Comparison of ENCODE assay signal across 18 cellular contexts in the genomic region with DNA sequence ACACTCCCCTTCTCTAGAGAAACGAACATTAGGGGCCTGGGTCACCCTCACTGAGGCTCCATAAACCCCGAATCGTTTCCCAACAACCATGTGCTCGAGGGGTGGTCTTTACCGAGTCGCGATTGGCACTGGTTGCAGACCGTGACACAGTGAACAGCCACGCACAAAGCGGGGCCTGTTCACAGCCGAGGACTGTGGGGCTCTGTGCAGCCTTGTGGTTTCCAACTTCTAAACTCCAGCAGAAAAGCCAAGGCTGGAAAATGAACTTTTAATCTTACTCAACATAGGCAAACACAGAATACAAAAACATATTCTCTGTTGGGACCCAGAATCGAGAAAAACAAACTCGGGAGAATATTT. TPM values are rescaled to one million over a fixed set of nuclear protein-coding genes. Genes with fewer than 3 reads are reported as not detected.
DNase-seq lines count a peak whose midpoint lies in the region; ATAC-seq and TF ChIP-seq lines count a peak whose summit lies in the region.
"Had no signal": no experiment of that assay in that cellular context is flagged by ENCODE, and none has a peak within 500 bp of the region (broad histone marks: within the 10 kb centered on the region; RNA-seq: fewer than 3 reads in every experiment).

No MANE protein-coding gene starts in this region.

- H3F3A ChIP-seq in smooth muscle cell (ENCODE audit: low read depth): peaks cover 45% of the 10 kb centered on the region

- H2AFZ ChIP-seq in mesenchymal stem cell (ENCODE audit: low read depth, low read length) (no peak overlapping the region), smooth muscle cell (ENCODE audit: low read depth) (no peak overlapping the region)

- peaks cover 100% of the 10 kb centered on the region for H4K20me1 ChIP-seq in smooth muscle cell (ENCODE audit: low read depth)

- no peak overlapping the region for H3K23ac ChIP-seq in mesenchymal stem cell (ENCODE audit: low read length in 2 of 2)

- H3K9me3 ChIP-seq in endodermal cell (ENCODE audit: control insufficient read depth, low read length) (peaks cover 19% of the 10 kb centered on the region), mesenchymal stem cell (ENCODE audit: control insufficient read depth, low read length) (peaks cover 6% of the 10 kb centered on the region), smooth muscle cell (replicated peaks; ENCODE audit: low read depth) (no peaks in the 10 kb centered on the region)
- H3K9me3 ChIP-seq: thoracic aorta had no signal

- H2BK12ac ChIP-seq in mesenchymal stem cell (ENCODE audit: low read length in 2 of 2): no peak overlapping the region

- TF ChIP-seq CTCF in HFFc6 (IDR thresholded peaks at IDR 0.05) (no peak), endodermal cell (conservative IDR thresholded peaks at IDR 0.05) (no peak), smooth muscle cell (IDR thresholded peaks at IDR 0.05; ENCODE audit: borderline replicate concordance, insufficient read depth, poor library complexity, severe bottlenecking) (no peak)

- H3K27me3 ChIP-seq in endodermal cell (ENCODE audit: control insufficient read depth, insufficient read depth, low read length, poor library complexity, severe bottlenecking) (no peaks in the 10 kb centered on the region), mesenchymal stem cell (ENCODE audit: control insufficient read depth in 1 of 2, insufficient read depth in 1 of 2, low read length in 2 of 2) (no peaks in the 10 kb centered on the region), smooth muscle cell (ENCODE audit: low read depth) (no peaks in the 10 kb centered on the region)

- H3K27ac ChIP-seq in endodermal cell (ENCODE audit: low read depth, low read length) (no peak overlapping the region), mesenchymal stem cell (ENCODE audit: low read length, poor library complexity, severe bottlenecking) (peak overlapping the region; percentile 17), smooth muscle cell (ENCODE audit: low read depth) (peak overlapping the region; percentile 89)
- H3K27ac ChIP-seq: thoracic aorta had no signal

- 95 to 96% methylated on average over 12 to 13 of the region's 13 CpGs for WGBS in endodermal cell (ENCODE audit: insufficient coverage in 1 of 2, insufficient read length in 1 of 2), 2 experiments
- 95% methylated on average over 13 of the region's 13 CpGs for WGBS in mesenchymal stem cell
- 77% methylated on average over 13 of the region's 13 CpGs for WGBS in smooth muscle cell (ENCODE audit: low lambda C conversion rate)

- no peak overlapping the region for H2BK15ac ChIP-seq in mesenchymal stem cell (ENCODE audit: low read depth, poor library complexity, severe bottlenecking)

- peak overlapping the region; percentile 21; the same call in 1 of the 2 replicates for H3K27ac Mint-ChIP-seq in HFFc6
- peak overlapping the region; percentile 84 for H3K27ac Mint-ChIP-seq in endodermal cell
- H3K27ac Mint-ChIP-seq: activated T-cell treated with anti-CD3 and anti-CD28 coated beads, Interleukin-2, amount 50 U/mL, for 72 hours had no signal

- H3K4me1 ChIP-seq in endodermal cell (ENCODE audit: control insufficient read depth, insufficient read depth, low read length) (no peaks in the 10 kb centered on the region), mesenchymal stem cell (ENCODE audit: control insufficient read depth, insufficient read depth, low read depth, low read length) (peaks cover 29% of the 10 kb centered on the region), smooth muscle cell (ENCODE audit: low read depth) (peaks cover 21% of the 10 kb centered on the region)

- no peak overlapping the region for H4K8ac ChIP-seq in mesenchymal stem cell (ENCODE audit: low read length)

- H3K79me2 ChIP-seq in smooth muscle cell (ENCODE audit: low read depth): peaks cover 100% of the 10 kb centered on the region

- H3K4me1 Mint-ChIP-seq in HFFc6 (ENCODE audit: low read depth): peaks cover 83% of the 10 kb centered on the region
- peaks cover 27% of the 10 kb centered on the region for H3K4me1 Mint-ChIP-seq in endodermal cell

- H3K36me3 Mint-ChIP-seq in HFFc6 (ENCODE audit: low read depth) (peaks cover 50% of the 10 kb centered on the region), endodermal cell (ENCODE audit: low read depth) (peaks cover 29% of the 10 kb centered on the region)

- no peak overlapping the region for H2BK5ac ChIP-seq in mesenchymal stem cell (ENCODE audit: low read depth, low read length, poor library complexity, severe bottlenecking)

- no peak overlapping the region for H3K14ac ChIP-seq in mesenchymal stem cell (ENCODE audit: low read length in 2 of 2)

- no peak overlapping the region for H2AK5ac ChIP-seq in mesenchymal stem cell (ENCODE audit: low read length, severe bottlenecking)

- no peak overlapping the region for H4K91ac ChIP-seq in mesenchymal stem cell (ENCODE audit: low read length)

- DNase-seq in HFFc6 (no peak), endodermal cell (no peak), mesenchymal stem cell (no peak), smooth muscle cell (lab: John Stamatoyannopoulos, UW; ENCODE audit: unreplicated experiment) (no peak), NCI-H526 treated with DMSO at 0.1 percent for 48 hours (lab: John Stamatoyannopoulos, UW) (no peak), T1000 (lab: John Stamatoyannopoulos, UW) (no peak), NOMO-1 (lab: John Stamatoyannopoulos, UW; ENCODE audit: unreplicated experiment in 2 of 2) (no peak)
- DNase-seq: activated CD4-positive, alpha-beta T cell treated with anti-CD3 and anti-CD28 coated beads for 4 hours; activated T-cell treated with anti-CD3 and anti-CD28 coated beads, Interleukin-2, amount 50 U/mL, for 72 hours; DMS53; effector CD8-positive, alpha-beta T cell; islet precursor cell; naive thymus-derived CD4-positive, alpha-beta T cell; PC-3 had no signal

- H2BK120ac ChIP-seq in mesenchymal stem cell (ENCODE audit: low read depth, low read length): no peak overlapping the region

- H3K9me3 Mint-ChIP-seq in HFFc6: peaks cover 5% of the 10 kb centered on the region
- H3K9me3 Mint-ChIP-seq in endodermal cell: peaks cover 17% of the 10 kb centered on the region

- H3K36me3 ChIP-seq in endodermal cell (ENCODE audit: control insufficient read depth, insufficient read depth, low read length) (peaks cover 47% of the 10 kb centered on the region), mesenchymal stem cell (ENCODE audit: control insufficient read depth in 1 of 2, insufficient read depth in 2 of 2, low read depth in 1 of 2, low read length in 2 of 2) (peaks cover 24 to 25% of the 10 kb centered on the region in 2 experiments), smooth muscle cell (ENCODE audit: low read depth) (peaks cover 5% of the 10 kb centered on the region)

- peaks cover 9% of the 10 kb centered on the region for H3K79me1 ChIP-seq in mesenchymal stem cell (replicated peaks; ENCODE audit: low read length, poor library complexity, severe bottlenecking)

- H3K18ac ChIP-seq in mesenchymal stem cell (ENCODE audit: low read depth in 1 of 2, low read length in 2 of 2): no peak overlapping the region

- H3K4me2 ChIP-seq in mesenchymal stem cell (ENCODE audit: low read length, poor library complexity, severe bottlenecking) (no peak overlapping the region), smooth muscle cell (peak overlapping the region; percentile 38)

- ATAC-seq in GM18861 (IDR thresholded peaks at IDR 0.05; ENCODE audit: unreplicated experiment): no peak
- ATAC-seq: naive thymus-derived CD4-positive, alpha-beta T cell; PC-3 had no signal

- H3K4me3 ChIP-seq in endodermal cell (ENCODE audit: low read length) (peak overlapping the region; percentile 13), mesenchymal stem cell (ENCODE audit: insufficient read depth in 1 of 2, low read depth in 1 of 2, low read length in 2 of 2) (peak overlapping the region in 1 of 2 experiments; percentile 20), smooth muscle cell (no peak overlapping the region)
- H3K4me3 ChIP-seq: thoracic aorta had no signal

- H3K9ac ChIP-seq in endodermal cell (ENCODE audit: extremely low read depth, low read length, poor library complexity, severe bottlenecking): no peak overlapping the region
- peak overlapping the region; percentile 58 for H3K9ac ChIP-seq in mesenchymal stem cell (ENCODE audit: low read length)
- peak overlapping the region; percentile 10 for H3K9ac ChIP-seq in smooth muscle cell (ENCODE audit: low read depth)

- H3K4ac ChIP-seq in mesenchymal stem cell (ENCODE audit: low read depth in 1 of 2, low read length in 2 of 2): no peak overlapping the region

- H3K27me3 Mint-ChIP-seq in HFFc6 (ENCODE audit: insufficient read depth): peaks cover 4% of the 10 kb centered on the region; the same call in 1 of the 2 replicates
- no peaks in the 10 kb centered on the region for H3K27me3 Mint-ChIP-seq in endodermal cell (ENCODE audit: insufficient read depth)
- H3K27me3 Mint-ChIP-seq: naive thymus-derived CD4-positive, alpha-beta T cell had no signal

- H3K4me3 Mint-ChIP-seq in HFFc6 (no peak overlapping the region), endodermal cell (no peak overlapping the region)
- H3K4me3 Mint-ChIP-seq: activated T-cell treated with anti-CD3 and anti-CD28 coated beads, Interleukin-2, amount 50 U/mL, for 72 hours had no signal

RNA-seq across cellular contexts. Expression of a gene that starts 19.0 kb away (rescaled TPM):
- 100 to 1,000 TPM; 273 to 331 (median 317) TPM for total RNA-seq in HFFc6 (2021; fragmentation: NEBNext Ultra II Directional; extraction: Animal tissue kit (Norgen Biotek cat#: 25700))
- total RNA-seq in endodermal cell (100 to 1,000 TPM; 191 to 212 TPM), smooth muscle cell (142 and 180 TPM in 2 replicates)
- 54.2 TPM for polyA plus RNA-seq in endodermal cell (2013, experiment 1 of 2)
- 58.4 TPM for polyA plus RNA-seq in endodermal cell (2013, experiment 2 of 2)
- polyA plus RNA-seq in mesenchymal stem cell (2013, experiment 1 of 2): 209 TPM
- 195 TPM for polyA plus RNA-seq in mesenchymal stem cell (2013, experiment 2 of 2)
- polyA plus RNA-seq in smooth muscle cell: 224 and 226 TPM in 2 replicates

RNA-seq across cellular contexts. Expression of a gene that starts 36.7 kb away (rescaled TPM):
- not detected for total RNA-seq in HFFc6 (2021; fragmentation: NEBNext Ultra II Directional; extraction: Animal tissue kit (Norgen Biotek cat#: 25700))
- total RNA-seq in endodermal cell (not detected), smooth muscle cell (not detected in 2 replicates)
- not detected for polyA plus RNA-seq in endodermal cell (2013, experiment 1 of 2)
- not detected for polyA plus RNA-seq in endodermal cell (2013, experiment 2 of 2)
- polyA plus RNA-seq in mesenchymal stem cell (2013, experiment 1 of 2): not detected
- not detected for polyA plus RNA-seq in mesenchymal stem cell (2013, experiment 2 of 2)
- polyA plus RNA-seq in smooth muscle cell: not detected in 2 replicates
- total RNA-seq: activated T-cell treated with anti-CD3 and anti-CD28 coated beads, Interleukin-2, amount 50 U/mL, for 72 hours; frontal cortex; naive thymus-derived CD4-positive, alpha-beta T cell; PC-3; T-helper 1 cell treated with Interleukin-12 subunit alpha and Interleukin-12 subunit beta and Interleukin-4 antibody, amounts not matched to agents 30 ng/mL and 1 ng/mL, for 36 hours; thoracic aorta had no signal
- polyA plus RNA-seq: naive thymus-derived CD4-positive, alpha-beta T cell had no signal
